Comparison of ENCODE assay signal across 10 cellular contexts in genomic region chr2:176092270-176093144, GRCh38. TPM values are rescaled to one million over a fixed set of nuclear protein-coding genes. Genes with fewer than 3 reads are reported as not detected.
A peak's percentile ranks its signal among the peaks of the same experiment; 100 is the strongest.
DNase-seq lines count a peak whose midpoint lies in the region; ATAC-seq, FAIRE-seq and TF ChIP-seq lines count a peak whose summit lies in the region.
"Had no signal": no experiment of that assay in that cellular context is flagged by ENCODE, and none has a peak within 500 bp of the region (broad histone marks: within the 10 kb centered on the region; RNA-seq: fewer than 3 reads in every experiment).

HOXD13 (plus strand) TSS chr2:176092721; CDS start chr2:176092891, 170 bp downstream.

- H2BK120ac ChIP-seq in mesenchymal stem cell (ENCODE audit: low read depth, low read length) = no peak within 1 kb of the TSS

- H3K4me3 ChIP-seq in GM23248 (peak within 1 kb of the TSS; percentile 77), mesenchymal stem cell (ENCODE audit: insufficient read depth in 1 of 2, low read depth in 1 of 2, low read length in 2 of 2) (peak within 1 kb of the TSS; percentile 25 to 68)

- H3K79me2 ChIP-seq in GM23248 (ENCODE audit: insufficient read depth) = 0 out of 2 replicates have a peak, but pooled peaks cover 13% of the 10 kb centered on the region

- no peak within 1 kb of the TSS for H2BK12ac ChIP-seq in mesenchymal stem cell (ENCODE audit: low read length in 2 of 2)

- no peaks in the 10 kb centered on the region for H3K9me3 Mint-ChIP-seq in activated B cell treated with CpG ODN at 0.5 μM for 24 hours

- H3K4me1 Mint-ChIP-seq in activated B cell treated with CpG ODN at 0.5 μM for 24 hours = peaks cover 24% of the 10 kb centered on the region

- no peaks in the 10 kb centered on the region for H3K9me2 ChIP-seq in GM23248 (ENCODE audit: insufficient read depth)

- FAIRE-seq in HTR-8/SVneo (lab: Jason Lieb, UNC) = no peak

- peak within 1 kb of the TSS; percentile 35 for H3K4me3 Mint-ChIP-seq in activated B cell treated with CpG ODN at 0.5 μM for 24 hours

- H3K9me3 ChIP-seq in GM23248 (ENCODE audit: low read depth) (no peaks in the 10 kb centered on the region), mesenchymal stem cell (ENCODE audit: control insufficient read depth, low read length) (peaks cover 3% of the 10 kb centered on the region)

- 8 to 16% methylated on average over 28 to 62 of the region's 95 CpGs for WGBS in GM23248 (ENCODE audit: low coverage in 1 of 2, low lambda C conversion rate in 2 of 2, missing lambda C conversion rate in 2 of 2), 2 experiments
- 2% methylated on average over 56 of the region's 95 CpGs for WGBS in mesenchymal stem cell

- ATAC-seq in activated B cell treated with CpG ODN at 0.5 μM for 24 hours (ENCODE audit: low read depth) (no peak), GM21360 (IDR thresholded peaks at IDR 0.05; ENCODE audit: unreplicated experiment) (no peak)

- H3K9ac ChIP-seq in GM23248 = peak within 1 kb of the TSS; percentile 55
- no peak within 1 kb of the TSS for H3K9ac ChIP-seq in mesenchymal stem cell (ENCODE audit: low read length)

- no peaks in the 10 kb centered on the region for H4K20me1 ChIP-seq in GM23248 (ENCODE audit: insufficient read depth)

- intact Hi-C loops in activated B cell treated with CpG ODN at 0.5 μM for 24 hours (cut with micrococcal nuclease) = loop anchor here (10.0 kb wide), 1 partner anchor 1058 kb away; no protein-coding TSS in a partner anchor

- CTCF ChIA-PET in activated B cell treated with CpG ODN at 0.5 μM for 24 hours (lab: Charles Lee) = no interaction called here

- POLR2A ChIA-PET in activated B cell treated with CpG ODN at 0.5 μM for 24 hours (lab: Charles Lee) = no interaction called here

- no peaks in the 10 kb centered on the region for H3K36me3 ChIP-seq in GM23248 (ENCODE audit: low read depth)
- no peaks in the 10 kb centered on the region for H3K36me3 ChIP-seq in mesenchymal stem cell (ENCODE audit: control insufficient read depth in 1 of 2, insufficient read depth in 2 of 2, low read depth in 1 of 2, low read length in 2 of 2)

- H3K4me1 ChIP-seq in GM23248 (ENCODE audit: insufficient read depth) (peaks cover 9% of the 10 kb centered on the region), mesenchymal stem cell (ENCODE audit: control insufficient read depth, insufficient read depth, low read depth, low read length) (peaks cover 18% of the 10 kb centered on the region)

- H2AFZ ChIP-seq in GM23248 = peak within 1 kb of the TSS; percentile 88
- H2AFZ ChIP-seq in mesenchymal stem cell (ENCODE audit: low read depth, low read length) = no peak within 1 kb of the TSS

- no peak within 1 kb of the TSS for H2AK5ac ChIP-seq in mesenchymal stem cell (ENCODE audit: low read length, severe bottlenecking)

- peaks cover 81% of the 10 kb centered on the region for H3K27me3 Mint-ChIP-seq in activated B cell treated with CpG ODN at 0.5 μM for 24 hours

- H3K4me2 ChIP-seq in GM23248 (ENCODE audit: unreplicated experiment) (peak within 1 kb of the TSS; percentile 87), mesenchymal stem cell (ENCODE audit: low read length, poor library complexity, severe bottlenecking) (peak within 1 kb of the TSS; percentile 67)

- peaks cover 15% of the 10 kb centered on the region; the same call in 1 of the 2 replicates for H3F3A ChIP-seq in GM23248 (ENCODE audit: insufficient read depth)

- H3K23ac ChIP-seq in mesenchymal stem cell (ENCODE audit: low read length in 2 of 2) = peak within 1 kb of the TSS; percentile 26 to 60

- H4K91ac ChIP-seq in mesenchymal stem cell (ENCODE audit: low read length) = no peak within 1 kb of the TSS

- H3K27ac Mint-ChIP-seq in activated B cell treated with CpG ODN at 0.5 μM for 24 hours = peak within 1 kb of the TSS; percentile 24

- H3K27me3 ChIP-seq in GM23248 (replicated peaks; ENCODE audit: insufficient read depth) = peaks cover 13% of the 10 kb centered on the region; the same call in 1 of the 2 replicates
- H3K27me3 ChIP-seq in mesenchymal stem cell (ENCODE audit: control insufficient read depth in 1 of 2, insufficient read depth in 1 of 2, low read length in 2 of 2) = peaks cover 89 to 96% of the 10 kb centered on the region in 2 experiments

- in situ Hi-C loops in GM23248 (cut with MboI) = no loop called here

- H3K4ac ChIP-seq in mesenchymal stem cell (ENCODE audit: low read depth in 1 of 2, low read length in 2 of 2) = no peak within 1 kb of the TSS

- no peak for TF ChIP-seq CTCF in activated B cell treated with CpG ODN at 0.5 μM for 24 hours (IDR thresholded peaks at IDR 0.05)

- H3K36me3 Mint-ChIP-seq in activated B cell treated with CpG ODN at 0.5 μM for 24 hours (ENCODE audit: low read depth) = no peaks in the 10 kb centered on the region

- no peak within 1 kb of the TSS for H2BK15ac ChIP-seq in mesenchymal stem cell (ENCODE audit: low read depth, poor library complexity, severe bottlenecking)

- H3K27ac ChIP-seq in GM23248 (no peak within 1 kb of the TSS), mesenchymal stem cell (ENCODE audit: low read length, poor library complexity, severe bottlenecking) (no peak within 1 kb of the TSS)

- H4K8ac ChIP-seq in mesenchymal stem cell (ENCODE audit: low read length) = no peak within 1 kb of the TSS

- H3K79me1 ChIP-seq in mesenchymal stem cell (replicated peaks; ENCODE audit: low read length, poor library complexity, severe bottlenecking) = no peaks in the 10 kb centered on the region

- H3K18ac ChIP-seq in mesenchymal stem cell (ENCODE audit: low read depth in 1 of 2, low read length in 2 of 2) = no peak within 1 kb of the TSS

- DNase-seq in AG20443 (ENCODE audit: low spot score) (peak; percentile 63), GM23248 (peak; percentile 79), activated B cell treated with CpG ODN at 0.5 μM for 24 hours (peak; percentile 18), mesenchymal stem cell (no peak), NK-92 (lab: John Stamatoyannopoulos, UW; ENCODE audit: unreplicated experiment) (no peak), HTR-8/SVneo (ENCODE audit: insufficient read length, low spot score) (no peak)
- no peak for DNase-seq in stimulated activated CD8-positive, alpha-beta memory T cell treated with anti-CD3 and anti-CD28 coated beads, Interleukin-4, amount 100 ng/mL, for 48 hours
- DNase-seq: activated CD4-positive, alpha-beta T cell treated with anti-CD3 and anti-CD28 coated beads, Interleukin-2, amount 50 U/mL, for 1 hour; left cardiac atrium had no signal

- no peak within 1 kb of the TSS for H3K14ac ChIP-seq in mesenchymal stem cell (ENCODE audit: low read length in 2 of 2)

- H2BK5ac ChIP-seq in mesenchymal stem cell (ENCODE audit: low read depth, low read length, poor library complexity, severe bottlenecking) = no peak within 1 kb of the TSS

RNA-seq across cellular contexts. Expression of gene HOXD13, which starts in this region (rescaled TPM):
- 1.0 and 3.8 TPM in 2 replicates for total RNA-seq in GM23248 (2014; rRNA removed; shearing (Covaris generic))
- 1.9 and 2.4 TPM in 2 replicates for polyA plus RNA-seq in GM23248 (2016; fragmentation: Nextera tagmentation; extraction: Ambion mirVana)
- total RNA-seq in activated B cell treated with CpG ODN at 0.5 μM for 24 hours = not detected in 2 replicates
- not detected for polyA plus RNA-seq in mesenchymal stem cell (2013, experiment 1 of 2)
- polyA plus RNA-seq in mesenchymal stem cell (2013, experiment 2 of 2) = not detected
- total RNA-seq: left cardiac atrium had no signal

Comparison
In these comparisons a context has a peak if more than half of its experiments do, and no peak if none do; other contexts are left out.
1. Peak in DNase-seq in activated B cell treated with CpG ODN at 0.5 μM for 24 hours; RNA of the gene not detected or under 1 TPM.
2. DNase-seq: peak in AG20443 (single experiment) and GM23248 (single experiment); none in mesenchymal stem cell (single experiment), stimulated activated CD8-positive, alpha-beta memory T cell treated with anti-CD3 and anti-CD28 coated beads, Interleukin-4, amount 100 ng/mL, for 48 hours (single experiment), NK-92 (single experiment) and HTR-8/SVneo (single experiment).